In the genomic region with DNA sequence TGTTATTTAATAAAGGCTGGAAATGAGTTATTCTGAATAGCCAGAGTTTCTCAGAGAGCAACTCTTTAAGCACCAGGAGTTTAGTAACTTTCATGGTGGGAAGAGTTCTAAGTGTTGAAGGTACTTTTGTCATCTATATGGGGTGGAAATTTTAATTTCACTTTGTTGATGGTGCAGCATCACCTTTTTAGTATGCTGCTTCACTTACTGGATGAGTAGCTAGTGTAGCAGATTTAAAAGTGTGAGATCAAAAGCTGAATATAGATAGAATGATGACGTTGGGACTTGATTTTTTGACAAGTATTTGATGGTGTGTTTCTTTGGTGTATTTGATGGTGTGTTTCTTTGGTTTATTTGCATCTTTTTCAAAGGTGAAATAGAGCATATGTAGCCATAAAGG, we compare ENCODE assay signal across 23 cellular contexts. TPM values are rescaled to one million over a fixed set of nuclear protein-coding genes. Genes with fewer than 3 reads are reported as not detected.
A peak's percentile ranks its signal among the peaks of the same experiment; 100 is the strongest.
DNase-seq lines count a peak whose midpoint lies in the region; ATAC-seq and TF ChIP-seq lines count a peak whose summit lies in the region.
"Had no signal": no experiment of that assay in that cellular context is flagged by ENCODE, and none has a peak within 500 bp of the region (broad histone marks: within the 10 kb centered on the region; RNA-seq: fewer than 3 reads in every experiment).

No MANE protein-coding gene starts in this region.

- peak overlapping the region in 2 of 3 donors; percentile 3 to 73 for H3K27ac Mint-ChIP-seq in CD4-positive, CD25-positive, alpha-beta regulatory T cell
- H3K27ac Mint-ChIP-seq in activated B cell treated with CpG ODN at 0.5 μM for 24 hours: peak overlapping the region; percentile 61
- peak overlapping the region in 8 of 9 donors; percentile 30 to 90 (median 76) for H3K27ac Mint-ChIP-seq in naive thymus-derived CD4-positive, alpha-beta T cell
- H3K27ac Mint-ChIP-seq: progenitor cell of endocrine pancreas, type B pancreatic cell had no signal

- H3K4me3 Mint-ChIP-seq in CD4-positive, CD25-positive, alpha-beta regulatory T cell: peak overlapping the region in 3 of 4 donors; percentile 27 to 67 (median 44)
- H3K4me3 Mint-ChIP-seq in activated B cell treated with CpG ODN at 0.5 μM for 24 hours: no peak overlapping the region
- H3K4me3 Mint-ChIP-seq in naive thymus-derived CD4-positive, alpha-beta T cell: peak overlapping the region in 8 of 10 donors; percentile 2 to 72 (median 57)
- H3K4me3 Mint-ChIP-seq: type B pancreatic cell had no signal

- H3K27ac ChIP-seq in A673 (ENCODE audit: low read depth, low read length, poor library complexity, severe bottlenecking): peak overlapping the region; percentile 41
- H3K27ac ChIP-seq in CD4-positive, CD25-positive, alpha-beta regulatory T cell (ENCODE audit: insufficient read depth, low read length, poor library complexity, severe bottlenecking): no peak overlapping the region
- no peak overlapping the region for H3K27ac ChIP-seq in naive thymus-derived CD4-positive, alpha-beta T cell (ENCODE audit: low read depth, low read length)
- H3K27ac ChIP-seq in testis: no peak overlapping the region
- H3K27ac ChIP-seq in body of pancreas: no peak overlapping the region
- H3K27ac ChIP-seq: esophagus squamous epithelium had no signal

- intact Hi-C loops in A673 (cut with micrococcal nuclease; ENCODE audit: unreplicated experiment): loop anchor here (5.0 kb wide), 1 partner anchor 33 kb away; no protein-coding TSS in a partner anchor
- intact Hi-C loops in activated B cell treated with CpG ODN at 0.5 μM for 24 hours (cut with micrococcal nuclease): no loop called here
- intact Hi-C loops in naive thymus-derived CD4-positive, alpha-beta T cell (cut with micrococcal nuclease): loop anchor here in 1 of 2 donors (5.0 kb wide), 1 partner anchor 32 kb away; no protein-coding TSS in a partner anchor
- intact Hi-C loops in testis (cut with DNase I; ENCODE audit: low total_unique reads): no loop called here
- intact Hi-C loops in body of pancreas (cut with DNase I): no loop called here

- H3K27me3 ChIP-seq in A673 (replicated peaks; ENCODE audit: insufficient read depth, low read depth, low read length, poor library complexity): no peaks in the 10 kb centered on the region
- H3K27me3 ChIP-seq in CD4-positive, CD25-positive, alpha-beta regulatory T cell (ENCODE audit: control insufficient read depth, insufficient read depth, low read length): no peaks in the 10 kb centered on the region
- no peaks in the 10 kb centered on the region for H3K27me3 ChIP-seq in naive thymus-derived CD4-positive, alpha-beta T cell (ENCODE audit: control insufficient read depth in 2 of 2, insufficient read depth in 2 of 2, low read length in 2 of 2)
- H3K27me3 ChIP-seq in testis: no peaks in the 10 kb centered on the region
- H3K27me3 ChIP-seq in body of pancreas: no peaks in the 10 kb centered on the region
- H3K27me3 ChIP-seq: esophagus squamous epithelium, gastroesophageal sphincter had no signal

- peaks cover 15% of the 10 kb centered on the region for H3K36me3 Mint-ChIP-seq in CD4-positive, CD25-positive, alpha-beta regulatory T cell
- peaks cover 14% of the 10 kb centered on the region for H3K36me3 Mint-ChIP-seq in activated B cell treated with CpG ODN at 0.5 μM for 24 hours (ENCODE audit: low read depth)
- peaks cover 0 to 6% (median 3%) of the 10 kb centered on the region in 5 donors for H3K36me3 Mint-ChIP-seq in naive thymus-derived CD4-positive, alpha-beta T cell

- TF ChIP-seq CTCF in A673 (conservative IDR thresholded peaks at IDR 0.05; ENCODE audit: low read depth, low read length): no peak
- no peak for TF ChIP-seq CTCF in activated B cell treated with CpG ODN at 0.5 μM for 24 hours (IDR thresholded peaks at IDR 0.05)
- TF ChIP-seq CTCF in testis (IDR thresholded peaks at IDR 0.05): no peak
- TF ChIP-seq CTCF in body of pancreas (IDR thresholded peaks at IDR 0.05): no peak

- no peaks in the 10 kb centered on the region for H3K36me3 ChIP-seq in A673 (ENCODE audit: insufficient read depth, low read length, poor library complexity, severe bottlenecking)
- H3K36me3 ChIP-seq in CD4-positive, CD25-positive, alpha-beta regulatory T cell (ENCODE audit: control insufficient read depth, insufficient read depth, low read length): peaks cover 3% of the 10 kb centered on the region
- no peaks in the 10 kb centered on the region for H3K36me3 ChIP-seq in naive thymus-derived CD4-positive, alpha-beta T cell (ENCODE audit: control insufficient read depth in 2 of 3, insufficient read depth in 3 of 3, low read length in 3 of 3)
- H3K36me3 ChIP-seq in testis (ENCODE audit: low read depth, missing control alignments): no peaks in the 10 kb centered on the region
- no peaks in the 10 kb centered on the region for H3K36me3 ChIP-seq in body of pancreas (replicated peaks in 1 of 2; ENCODE audit: insufficient read depth in 1 of 2, low read depth in 2 of 2)
- H3K36me3 ChIP-seq: esophagus squamous epithelium, gastroesophageal sphincter had no signal

- POLR2A ChIA-PET in A673 (lab: Charles Lee; ENCODE audit: low non-redundant PET) (no interaction called here), activated B cell treated with CpG ODN at 0.5 μM for 24 hours (lab: Charles Lee) (interaction anchor here (0.6 to 1.2 kb wide), 3 partner anchors 21 to 126 kb away, joined by 3 to 4 read pairs (median 4); no protein-coding TSS in a partner anchor)
- POLR2A ChIA-PET in naive thymus-derived CD4-positive, alpha-beta T cell (lab: Charles Lee): interaction anchor here (0.6 to 1.4 kb wide), 8 partner anchors 8 to 55 kb away, joined by 3 to 6 read pairs (median 3); no protein-coding TSS in a partner anchor

- no peak for TF ChIP-seq POLR2A in testis (IDR thresholded peaks at IDR 0.05)
- no peak for TF ChIP-seq POLR2A in body of pancreas (IDR thresholded peaks at IDR 0.05)

- CTCF ChIA-PET in A673 (lab: Charles Lee) (no interaction called here), activated B cell treated with CpG ODN at 0.5 μM for 24 hours (lab: Charles Lee) (no interaction called here)
- CTCF ChIA-PET in naive thymus-derived CD4-positive, alpha-beta T cell (lab: Charles Lee): interaction anchor here (1.0 kb wide), 1 partner anchor 55 kb away, joined by 3 read pairs; no protein-coding TSS in a partner anchor

- H3K9me3 ChIP-seq in A673 (ENCODE audit: low read depth, low read length, poor library complexity, severe bottlenecking) (no peaks in the 10 kb centered on the region), testis (no peaks in the 10 kb centered on the region), body of pancreas (no peaks in the 10 kb centered on the region)
- H3K9me3 ChIP-seq in CD4-positive, CD25-positive, alpha-beta regulatory T cell (ENCODE audit: control insufficient read depth in 2 of 2, low read length in 2 of 2): no peaks in the 10 kb centered on the region
- no peaks in the 10 kb centered on the region for H3K9me3 ChIP-seq in naive thymus-derived CD4-positive, alpha-beta T cell (ENCODE audit: control insufficient read depth in 2 of 3, low read length in 3 of 3)
- H3K9me3 ChIP-seq: esophagus squamous epithelium, gastroesophageal sphincter had no signal

- no TSS peak for BruUV-seq in A673 (replicated peaks; lab: Mats Ljungman, UMichigan)

- H3K4me1 ChIP-seq in A673 (ENCODE audit: insufficient read depth, low read length, poor library complexity, severe bottlenecking) (peaks cover 59% of the 10 kb centered on the region), testis (peaks cover 28% of the 10 kb centered on the region), body of pancreas (peaks cover 68% of the 10 kb centered on the region)
- H3K4me1 ChIP-seq in CD4-positive, CD25-positive, alpha-beta regulatory T cell (ENCODE audit: control insufficient read depth, insufficient read depth, low read length, poor library complexity, severe bottlenecking): peaks cover 46% of the 10 kb centered on the region
- H3K4me1 ChIP-seq in naive thymus-derived CD4-positive, alpha-beta T cell (ENCODE audit: control insufficient read depth in 2 of 2, insufficient read depth in 2 of 2, low read length in 2 of 2): peaks cover 16 to 45% of the 10 kb centered on the region in 2 donors

- WGBS in testis, 2 donors: 60 to 83% methylated on average over 1 of the region's 1 CpG
- 67 to 79% methylated on average over 1 of the region's 1 CpG for WGBS in body of pancreas, 2 donors

- no peaks in the 10 kb centered on the region for H3K9me3 Mint-ChIP-seq in CD4-positive, CD25-positive, alpha-beta regulatory T cell
- no peaks in the 10 kb centered on the region for H3K9me3 Mint-ChIP-seq in activated B cell treated with CpG ODN at 0.5 μM for 24 hours
- H3K9me3 Mint-ChIP-seq in naive thymus-derived CD4-positive, alpha-beta T cell: no peaks in the 10 kb centered on the region
- H3K9me3 Mint-ChIP-seq: type B pancreatic cell had no signal

- DNase-seq in A673 (ENCODE audit: low spot score) (no peak), activated B cell treated with CpG ODN at 0.5 μM for 24 hours (no peak), testis (no peak), NCI-H748 treated with DMSO at 0.1 percent for 48 hours (lab: John Stamatoyannopoulos, UW) (no peak), T-helper 2 cell (no peak), body of pancreas (no peak)
- no peak for DNase-seq in CD4-positive, CD25-positive, alpha-beta regulatory T cell
- peak in 2 of 9 donors; percentile 17 to 28 for DNase-seq in naive thymus-derived CD4-positive, alpha-beta T cell
- DNase-seq: amygdala; cerebellar nuclear complex; effector CD4-positive, alpha-beta T cell; esophagus squamous epithelium; H7; Kasumi-1; kidney; mesendoderm; NCI-H1092; NCI-H2029; NCI-H446; stimulated activated naive CD4-positive, alpha-beta T cell treated with Interleukin-2 at 50 U/mL for 16 hours had no signal

- H3K4me3 ChIP-seq in A673 (ENCODE audit: low read depth, low read length, poor library complexity, severe bottlenecking) (no peak overlapping the region), testis (no peak overlapping the region), body of pancreas (no peak overlapping the region)
- no peak overlapping the region for H3K4me3 ChIP-seq in CD4-positive, CD25-positive, alpha-beta regulatory T cell (ENCODE audit: low read depth, low read length)
- H3K4me3 ChIP-seq in naive thymus-derived CD4-positive, alpha-beta T cell (ENCODE audit: low read length): no peak overlapping the region
- H3K4me3 ChIP-seq: esophagus squamous epithelium, gastroesophageal sphincter had no signal

- H3K27me3 Mint-ChIP-seq in CD4-positive, CD25-positive, alpha-beta regulatory T cell: no peaks in the 10 kb centered on the region
- no peaks in the 10 kb centered on the region for H3K27me3 Mint-ChIP-seq in activated B cell treated with CpG ODN at 0.5 μM for 24 hours
- no peaks in the 10 kb centered on the region for H3K27me3 Mint-ChIP-seq in naive thymus-derived CD4-positive, alpha-beta T cell
- H3K27me3 Mint-ChIP-seq: progenitor cell of endocrine pancreas, type B pancreatic cell had no signal

- peaks cover 42 to 80% (median 60%) of the 10 kb centered on the region in 4 donors for H3K4me1 Mint-ChIP-seq in CD4-positive, CD25-positive, alpha-beta regulatory T cell
- peaks cover 82% of the 10 kb centered on the region for H3K4me1 Mint-ChIP-seq in activated B cell treated with CpG ODN at 0.5 μM for 24 hours
- H3K4me1 Mint-ChIP-seq in naive thymus-derived CD4-positive, alpha-beta T cell: peaks cover 55 to 86% (median 82%) of the 10 kb centered on the region in 7 donors

- no peak for ATAC-seq in CD4-positive, CD25-positive, alpha-beta regulatory T cell (ENCODE audit: low read depth in 2 of 2)
- ATAC-seq in activated B cell treated with CpG ODN at 0.5 μM for 24 hours (ENCODE audit: low read depth) (no peak), body of pancreas (no peak)
- peak; percentile 40 for ATAC-seq in naive thymus-derived CD4-positive, alpha-beta T cell
- ATAC-seq: gastroesophageal sphincter had no signal

RNA-seq across cellular contexts. Expression of gene MAP4K4, which starts 47.3 kb away (rescaled TPM):
- total RNA-seq in A673 (2021) (154 and 157 TPM in 2 replicates), activated B cell treated with CpG ODN at 0.5 μM for 24 hours (211 and 232 TPM in 2 replicates), testis (100 to 1,000 TPM; 174 to 194 TPM), body of pancreas (10 to 100 TPM; 22.1 to 25.1 TPM)
- total RNA-seq in CD4-positive, CD25-positive, alpha-beta regulatory T cell: 179 TPM
- 10 to 100 TPM in 2 of 4 donors, 1 to 10 TPM in 2; 6.7 to 22.3 (median 11.4) TPM for polyA plus RNA-seq in CD4-positive, CD25-positive, alpha-beta regulatory T cell
- total RNA-seq in naive thymus-derived CD4-positive, alpha-beta T cell: 100 to 1,000 TPM; 104 to 138 (median 128) TPM
- polyA plus RNA-seq in naive thymus-derived CD4-positive, alpha-beta T cell: 10 to 100 TPM; 13.6 to 14.2 TPM
- polyA plus RNA-seq in testis (ENCODE audit: insufficient read depth, low read depth, low replicate concordance): 88.2 TPM
